Comparison of ENCODE assay signal across 8 cellular contexts in genomic region chr11:61429346-61429690, GRCh38. TPM values are rescaled to one million over a fixed set of nuclear protein-coding genes. Genes with fewer than 3 reads are reported as not detected.
DNase-seq lines count a peak whose midpoint lies in the region; ATAC-seq and TF ChIP-seq lines count a peak whose summit lies in the region.

No MANE protein-coding gene starts in this region.

- H3K9ac ChIP-seq in endodermal cell (ENCODE audit: extremely low read depth, low read length, poor library complexity, severe bottlenecking) = peak overlapping the region; percentile 90

- H3K9me3 ChIP-seq in endodermal cell (ENCODE audit: control insufficient read depth, low read length) = no peaks in the 10 kb centered on the region

- H3K27ac ChIP-seq in endodermal cell (ENCODE audit: low read depth, low read length) = peak overlapping the region; percentile 98

- WGBS in endodermal cell (ENCODE audit: insufficient coverage in 1 of 2, insufficient read length in 1 of 2), 2 experiments = 0% methylated on average over 14 to 37 of the region's 37 CpGs

- H3K27me3 ChIP-seq in endodermal cell (ENCODE audit: control insufficient read depth, insufficient read depth, low read length, poor library complexity, severe bottlenecking) = no peaks in the 10 kb centered on the region

- H3K36me3 Mint-ChIP-seq in endodermal cell (ENCODE audit: low read depth) = peaks cover 57% of the 10 kb centered on the region

- peak; percentile 22 for DNase-seq in AG09319 (ENCODE audit: extremely low read depth, low read depth)
- DNase-seq in NCI-H345 (lab: John Stamatoyannopoulos, UW) = peak; percentile 58
- DNase-seq in activated CD8-positive, alpha-beta memory T cell treated with anti-CD3 and anti-CD28 coated beads for 24 hours = peak; percentile 88
- DNase-seq in endodermal cell = peak; percentile 92
- peak; percentile 20 for DNase-seq in mucosa of gallbladder (ENCODE audit: low spot score)
- DNase-seq in stimulated activated CD8-positive, alpha-beta memory T cell treated with anti-CD3 and anti-CD28 coated beads, Interleukin-7, amount 100 ng/mL, for 48 hours (ENCODE audit: extremely low read depth in 1 of 2, low read depth in 1 of 2) = peak; percentile 59

- H3K4me3 ChIP-seq in endodermal cell (ENCODE audit: low read length) = peak overlapping the region; percentile 89

- peaks cover 4% of the 10 kb centered on the region for H3K4me1 ChIP-seq in endodermal cell (ENCODE audit: control insufficient read depth, insufficient read depth, low read length)

- H3K4me3 Mint-ChIP-seq in endodermal cell = peak overlapping the region; percentile 99

- TF ChIP-seq CTCF in AG09319 (IDR thresholded peaks at IDR 0.05; ENCODE audit: low read depth, low read length) (no peak), endodermal cell (conservative IDR thresholded peaks at IDR 0.05) (peak; percentile 70)

- peaks cover 9% of the 10 kb centered on the region for H3K4me1 Mint-ChIP-seq in endodermal cell

- no peaks in the 10 kb centered on the region for H3K9me3 Mint-ChIP-seq in endodermal cell

- no peaks in the 10 kb centered on the region for H3K27me3 Mint-ChIP-seq in endodermal cell (ENCODE audit: insufficient read depth)

- peak overlapping the region; percentile 100 for H3K27ac Mint-ChIP-seq in endodermal cell

- peak; percentile 15 for ATAC-seq in GM18858 (IDR thresholded peaks at IDR 0.05; ENCODE audit: unreplicated experiment)
- ATAC-seq in HG03060 (IDR thresholded peaks at IDR 0.05; ENCODE audit: low read depth, unreplicated experiment) = peak; percentile 30

- peaks cover 52% of the 10 kb centered on the region for H3K36me3 ChIP-seq in endodermal cell (ENCODE audit: control insufficient read depth, insufficient read depth, low read length)

RNA-seq across cellular contexts. Expression of gene CPSF7, which starts 0.5 kb away (rescaled TPM):
- total RNA-seq in endodermal cell (100 to 1,000 TPM; 108 to 117 TPM), mucosa of gallbladder (77.1 TPM)
- polyA plus RNA-seq in endodermal cell (2013, experiment 1 of 2) = 100 TPM
- polyA plus RNA-seq in endodermal cell (2013, experiment 2 of 2) = 91.8 TPM

RNA-seq across cellular contexts. Expression of gene SDHAF2, which starts 0.6 kb away (rescaled TPM):
- total RNA-seq in endodermal cell (10 to 100 TPM; 41.4 to 45.4 TPM), mucosa of gallbladder (39.8 TPM)
- 37.1 TPM for polyA plus RNA-seq in endodermal cell (2013, experiment 1 of 2)
- polyA plus RNA-seq in endodermal cell (2013, experiment 2 of 2) = 47.9 TPM

RNA-seq across cellular contexts. Expression of gene TMEM216, which starts 36.9 kb away (rescaled TPM):
- total RNA-seq in endodermal cell (10 to 100 TPM; 22.6 to 26.6 TPM), mucosa of gallbladder (10.0 TPM)
- polyA plus RNA-seq in endodermal cell (2013, experiment 1 of 2) = 33.1 TPM
- polyA plus RNA-seq in endodermal cell (2013, experiment 2 of 2) = 25.2 TPM

Comparison
In these comparisons a context has a peak if more than half of its experiments do, and no peak if none do; other contexts are left out.
1. Peak in every context shown above with its lines: DNase-seq, ATAC-seq, H3K4me3 ChIP-seq and H3K27ac ChIP-seq.
2. DNase-seq: peak in every context shown above with its lines; median percentile 92 in endodermal cell; 88 in activated CD8-positive, alpha-beta memory T cell treated with anti-CD3 and anti-CD28 coated beads for 24 hours; 59 in stimulated activated CD8-positive, alpha-beta memory T cell treated with anti-CD3 and anti-CD28 coated beads, Interleukin-7, amount 100 ng/mL, for 48 hours; 58 in NCI-H345; 22 in AG09319; 20 in mucosa of gallbladder.